In the genomic region with DNA sequence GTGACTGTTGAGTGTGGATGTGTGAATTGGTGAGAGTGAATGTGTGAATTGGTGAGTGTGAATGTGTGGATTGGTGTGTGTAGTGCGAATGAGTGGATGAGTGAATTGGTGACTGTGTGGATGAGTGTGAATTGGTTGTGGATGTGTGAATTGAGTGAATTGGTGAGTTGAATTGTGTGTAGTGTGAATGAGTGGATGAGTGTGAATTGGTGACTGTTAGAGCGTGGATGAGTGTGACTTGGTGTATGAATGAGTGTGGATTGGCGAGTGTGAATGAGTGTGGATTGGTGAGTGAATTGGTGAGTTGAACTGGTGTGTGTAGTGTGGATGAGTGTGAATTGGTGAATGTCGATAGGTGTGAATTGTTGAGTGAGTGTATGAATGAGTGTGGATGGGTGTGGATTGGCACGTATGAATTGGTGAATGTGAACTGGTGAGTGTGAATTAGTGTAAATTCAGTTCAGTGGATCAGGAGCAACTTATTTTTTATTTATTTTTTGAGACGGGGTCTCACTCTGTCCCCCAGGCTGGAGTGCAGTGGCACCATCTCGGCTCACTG, we compare ENCODE assay signal across 19 cellular contexts. TPM values are rescaled to one million over a fixed set of nuclear protein-coding genes. Genes with fewer than 3 reads are reported as not detected.
A peak's percentile ranks its signal among the peaks of the same experiment; 100 is the strongest.
DNase-seq lines count a peak whose midpoint lies in the region; ATAC-seq, FAIRE-seq and TF ChIP-seq lines count a peak whose summit lies in the region.
"Had no signal": no experiment of that assay in that cellular context is flagged by ENCODE, and none has a peak within 500 bp of the region (broad histone marks: within the 10 kb centered on the region; RNA-seq: fewer than 3 reads in every experiment).

No MANE protein-coding gene starts in this region.

- peak overlapping the region; percentile 8 for H3K23ac ChIP-seq in trophoblast cell (ENCODE audit: low read length)

- no peak overlapping the region for H3K9ac ChIP-seq in astrocyte (ENCODE audit: low read length)
- H3K9ac ChIP-seq in endothelial cell of umbilical vein (replicated peaks; ENCODE audit: extremely low read depth, insufficient read depth, low read length): no peak overlapping the region
- H3K9ac ChIP-seq in trophoblast cell (ENCODE audit: low read length): no peak overlapping the region
- H3K9ac ChIP-seq: BLaER1 had no signal

- H3K79me2 ChIP-seq in astrocyte (ENCODE audit: insufficient read depth, low read length) (peaks cover 10% of the 10 kb centered on the region), endothelial cell of umbilical vein (ENCODE audit: control insufficient read depth, insufficient read depth, low read length) (no peaks in the 10 kb centered on the region), trophoblast cell (ENCODE audit: control insufficient read depth, insufficient read depth, low read length, poor library complexity) (no peaks in the 10 kb centered on the region)

- H3K79me1 ChIP-seq in trophoblast cell (ENCODE audit: low read length): no peaks in the 10 kb centered on the region

- intact Hi-C loops in endothelial cell of umbilical vein (cut with micrococcal nuclease): no loop called here

- H4K20me1 ChIP-seq in astrocyte (ENCODE audit: insufficient read depth, low read length) (peaks cover 11% of the 10 kb centered on the region), endothelial cell of umbilical vein (replicated peaks; ENCODE audit: control insufficient read depth, extremely low read depth, insufficient read depth, low read length) (no peaks in the 10 kb centered on the region)

- H3K27ac Mint-ChIP-seq in astrocyte (ENCODE audit: unreplicated experiment): no peak overlapping the region
- H3K27ac Mint-ChIP-seq: CD8-positive, alpha-beta T cell; H9 had no signal

- H2BK12ac ChIP-seq in trophoblast cell (ENCODE audit: low read length): no peak overlapping the region

- no peak overlapping the region for H4K8ac ChIP-seq in trophoblast cell (ENCODE audit: low read depth, low read length)

- CTCF ChIA-PET in endothelial cell of umbilical vein (lab: Charles Lee): no interaction called here

- H3K36me3 Mint-ChIP-seq in astrocyte (ENCODE audit: low read depth, unreplicated experiment): peaks cover 1% of the 10 kb centered on the region
- H3K36me3 Mint-ChIP-seq: CD8-positive, alpha-beta T cell had no signal

- peaks cover 2% of the 10 kb centered on the region for H3K4me1 Mint-ChIP-seq in astrocyte (ENCODE audit: low read depth, unreplicated experiment)

- DNase-seq in GM12892 (ENCODE audit: insufficient read length) (no peak), astrocyte (ENCODE audit: low read depth) (peak; percentile 17), endothelial cell of umbilical vein (ENCODE audit: low read depth, low spot score) (no peak), trophoblast cell (no peak), GM20000 (ENCODE audit: low spot score) (no peak), HT-29 (ENCODE audit: low spot score) (no peak)
- DNase-seq: AML-193; Calu3; CD8-positive, alpha-beta T cell; DMS79 treated with DMSO at 0.1 percent for 48 hours; GF-D8; GOT3; H9; KG1 had no signal

- no peak overlapping the region for H3K4ac ChIP-seq in trophoblast cell (ENCODE audit: low read depth, low read length)

- dilution Hi-C loops in endothelial cell of umbilical vein (cut with MboI; ENCODE audit: extremely low pct_ligation_motif_present, low sequenced_read_pairs): no loop called here

- H3K4me1 ChIP-seq in astrocyte (ENCODE audit: insufficient read depth, low read length) (peaks cover 6% of the 10 kb centered on the region), endothelial cell of umbilical vein (ENCODE audit: control insufficient read depth, extremely low read depth, insufficient read depth, low read length) (peaks cover 3% of the 10 kb centered on the region), trophoblast cell (ENCODE audit: control insufficient read depth in 1 of 2, insufficient read depth in 2 of 2, low read length in 2 of 2) (no peaks in the 10 kb centered on the region)
- H3K4me1 ChIP-seq: A549 had no signal

- no peak overlapping the region for H4K91ac ChIP-seq in trophoblast cell (ENCODE audit: low read depth, low read length)

- no TSS peak for BruUV-seq in endothelial cell of umbilical vein (replicated peaks; lab: Mats Ljungman, UMichigan)

- TF ChIP-seq POLR2A in GM12892 (IDR thresholded peaks at IDR 0.05; ENCODE audit: low read depth, low read length) (no peak), endothelial cell of umbilical vein (IDR thresholded peaks at IDR 0.05; ENCODE audit: low read depth, low read length) (no peak)

- no peak overlapping the region for H2BK120ac ChIP-seq in trophoblast cell (ENCODE audit: insufficient read depth, low read length, poor library complexity)

- no peak overlapping the region for H3K4me2 ChIP-seq in astrocyte (ENCODE audit: low read length)
- H3K4me2 ChIP-seq in endothelial cell of umbilical vein (ENCODE audit: insufficient read depth, low read length): no peak overlapping the region
- H3K4me2 ChIP-seq in trophoblast cell (ENCODE audit: low read length): no peak overlapping the region
- H3K4me2 ChIP-seq: A549, BLaER1 had no signal

- no peak overlapping the region for H3K4me3 ChIP-seq in astrocyte (ENCODE audit: insufficient read depth, low read depth, low read length)
- H3K4me3 ChIP-seq in endothelial cell of umbilical vein (replicated peaks in 1 of 3; ENCODE audit: insufficient read depth in 1 of 3, low read depth in 1 of 3, low read length in 3 of 3): no peak overlapping the region
- H3K4me3 ChIP-seq in trophoblast cell (ENCODE audit: low read depth, low read length): no peak overlapping the region
- H3K4me3 ChIP-seq: A549, BLaER1 had no signal

- POLR2A ChIA-PET in endothelial cell of umbilical vein (lab: Charles Lee): no interaction called here

- no peak overlapping the region for H2AK5ac ChIP-seq in trophoblast cell (ENCODE audit: low read length)

- 100% methylated on average over 5 of the region's 7 CpGs for WGBS in trophoblast cell (ENCODE audit: extremely low coverage, insufficient coverage, insufficient read length)

- no peak for ATAC-seq in GM19324 (IDR thresholded peaks at IDR 0.05; ENCODE audit: low FRiP score, unreplicated experiment)
- ATAC-seq: A549; CD8-positive, alpha-beta T cell had no signal

- no peaks in the 10 kb centered on the region for H3K36me3 ChIP-seq in astrocyte (ENCODE audit: insufficient read depth, low read length)
- H3K36me3 ChIP-seq in endothelial cell of umbilical vein (ENCODE audit: control insufficient read depth in 2 of 2, extremely low read depth in 1 of 2, insufficient read depth in 2 of 2, low read length in 2 of 2): no peaks in the 10 kb centered on the region
- H3K36me3 ChIP-seq in trophoblast cell (ENCODE audit: control insufficient read depth in 1 of 2, insufficient read depth in 2 of 2, low read length in 2 of 2): peaks cover 6% of the 10 kb centered on the region in 2 experiments

- peaks cover 8% of the 10 kb centered on the region for H3K9me3 ChIP-seq in astrocyte (ENCODE audit: insufficient read depth, low read depth, low read length)
- peaks cover 3% of the 10 kb centered on the region for H3K9me3 ChIP-seq in endothelial cell of umbilical vein (replicated peaks; ENCODE audit: control insufficient read depth, insufficient read depth, low read length)
- H3K9me3 ChIP-seq in trophoblast cell (ENCODE audit: insufficient read depth, low read depth, low read length): peaks cover 10% of the 10 kb centered on the region
- H3K9me3 ChIP-seq: A549 had no signal

- no peak overlapping the region for H4K12ac ChIP-seq in trophoblast cell (ENCODE audit: low read depth, low read length)

- H2BK5ac ChIP-seq in trophoblast cell (ENCODE audit: low read depth, low read length, poor library complexity): no peak overlapping the region

- H3K18ac ChIP-seq in trophoblast cell (ENCODE audit: low read length): no peak overlapping the region

- H3K4me3 Mint-ChIP-seq in astrocyte (ENCODE audit: unreplicated experiment): no peak overlapping the region
- H3K4me3 Mint-ChIP-seq: CD8-positive, alpha-beta T cell; H9 had no signal

- no peaks in the 10 kb centered on the region for H3K27me3 Mint-ChIP-seq in astrocyte (ENCODE audit: low read depth, unreplicated experiment)

- H3K27me3 ChIP-seq in astrocyte (ENCODE audit: insufficient read depth, low read length) (no peaks in the 10 kb centered on the region), endothelial cell of umbilical vein (ENCODE audit: control insufficient read depth in 2 of 2, insufficient read depth in 2 of 2, low read length in 2 of 2) (no peaks in the 10 kb centered on the region), trophoblast cell (ENCODE audit: insufficient read depth, low read length) (no peaks in the 10 kb centered on the region)
- H3K27me3 ChIP-seq: BLaER1 had no signal

- H3K14ac ChIP-seq in trophoblast cell (ENCODE audit: low read length): no peak overlapping the region

- FAIRE-seq in GM12892 (lab: Jason Lieb, UNC): peak; percentile 69
- no peak for FAIRE-seq in astrocyte (lab: Jason Lieb, UNC)
- peak; percentile 24 for FAIRE-seq in endothelial cell of umbilical vein (lab: Jason Lieb, UNC)
- FAIRE-seq: A549, GM19239 had no signal

- H2AFZ ChIP-seq in astrocyte (ENCODE audit: low read depth, low read length) (no peak overlapping the region), endothelial cell of umbilical vein (ENCODE audit: low read depth, low read length) (no peak overlapping the region), trophoblast cell (ENCODE audit: insufficient read depth, low read length, poor library complexity) (no peak overlapping the region)

- no peak overlapping the region for H3K27ac ChIP-seq in astrocyte (ENCODE audit: low read depth, low read length)
- no peak overlapping the region for H3K27ac ChIP-seq in endothelial cell of umbilical vein (ENCODE audit: insufficient read depth, low read depth, low read length)
- no peak overlapping the region for H3K27ac ChIP-seq in trophoblast cell (ENCODE audit: low read depth, low read length)
- H3K27ac ChIP-seq: 22Rv1, A549, BLaER1 had no signal

- no peak for TF ChIP-seq CTCF in astrocyte (IDR thresholded peaks at IDR 0.05; ENCODE audit: insufficient read depth, low read depth, low read length)
- no peak for TF ChIP-seq CTCF in endothelial cell of umbilical vein (IDR thresholded peaks at IDR 0.05; ENCODE audit: extremely low read depth in 1 of 2, insufficient read depth in 1 of 2, low read depth in 1 of 2, low read length in 2 of 2)
- TF ChIP-seq CTCF in GM20000 (IDR thresholded peaks at IDR 0.05; ENCODE audit: extremely low read depth, missing control alignments): no peak

- H3K9me1 ChIP-seq in endothelial cell of umbilical vein (replicated peaks; ENCODE audit: control insufficient read depth, extremely low read depth, insufficient read depth, low read length): no peaks in the 10 kb centered on the region

- H3K9me3 Mint-ChIP-seq in astrocyte (ENCODE audit: unreplicated experiment): no peaks in the 10 kb centered on the region
- H3K9me3 Mint-ChIP-seq: CD8-positive, alpha-beta T cell; H9 had no signal

RNA-seq across cellular contexts. Expression of a gene that starts 7.7 kb away (rescaled TPM):
- 56.2 TPM for polyA plus RNA-seq in GM12892 (2012; ENCODE audit: missing spikeins)
- total RNA-seq in astrocyte (135 and 139 TPM in 2 replicates), endothelial cell of umbilical vein (149 and 151 TPM in 2 replicates)
- polyA plus RNA-seq in endothelial cell of umbilical vein: 73.3 and 96.2 TPM in 2 replicates
- 66.9 and 116 TPM in 2 replicates for polyA plus RNA-seq in endothelial cell of umbilical vein (2011; cell fraction: cytosol; rRNA removed)
- polyA plus RNA-seq in endothelial cell of umbilical vein (2011; cell fraction: nucleus; rRNA removed): 57.0 and 59.4 TPM in 2 replicates
- polyA plus RNA-seq in endothelial cell of umbilical vein (2012): 87.7 and 94.1 TPM in 2 replicates
- 14.6 and 17.3 TPM in 2 replicates for polyA minus RNA-seq in endothelial cell of umbilical vein
- 59.0 TPM for polyA minus RNA-seq in endothelial cell of umbilical vein (2011; cell fraction: cytosol; rRNA and poly(A)+ RNA removed)
- 5.8 and 14.2 TPM in 2 replicates for polyA minus RNA-seq in endothelial cell of umbilical vein (2011; cell fraction: nucleus; rRNA and poly(A)+ RNA removed)
- polyA plus RNA-seq in trophoblast cell (2013): 113 and 117 TPM in 2 replicates
- total RNA-seq in HT-29 (2014; rRNA removed; shearing (Covaris generic)): 377 and 383 TPM in 2 replicates

RNA-seq across cellular contexts. Expression of a gene that starts 9.0 kb away (rescaled TPM):
- 1.5 TPM for polyA plus RNA-seq in GM12892 (2012; ENCODE audit: missing spikeins)
- total RNA-seq in astrocyte (112 and 139 TPM in 2 replicates), endothelial cell of umbilical vein (0.37 and 0.82 TPM in 2 replicates)
- polyA plus RNA-seq in endothelial cell of umbilical vein: 1.9 and 2.2 TPM in 2 replicates
- 0.74 and 1.1 TPM in 2 replicates for polyA plus RNA-seq in endothelial cell of umbilical vein (2011; cell fraction: cytosol; rRNA removed)
- 2.1 and 2.4 TPM in 2 replicates for polyA plus RNA-seq in endothelial cell of umbilical vein (2011; cell fraction: nucleus; rRNA removed)
- 0.55 and 0.75 TPM in 2 replicates for polyA plus RNA-seq in endothelial cell of umbilical vein (2012)
- polyA minus RNA-seq in endothelial cell of umbilical vein: 0.19 and 0.27 TPM in 2 replicates
- polyA minus RNA-seq in endothelial cell of umbilical vein (2011; cell fraction: cytosol; rRNA and poly(A)+ RNA removed): not detected
- 0.63 TPM in 1 of 2 replicates, not detected in the other for polyA minus RNA-seq in endothelial cell of umbilical vein (2011; cell fraction: nucleus; rRNA and poly(A)+ RNA removed)
- polyA plus RNA-seq in trophoblast cell (2013): 198 and 200 TPM in 2 replicates
- not detected in 2 replicates for total RNA-seq in HT-29 (2014; rRNA removed; shearing (Covaris generic))
- total RNA-seq: Calu3 had no signal

RNA-seq across cellular contexts. Expression of a gene that starts 18.1 kb away (rescaled TPM):
- polyA plus RNA-seq in GM12892 (2012; ENCODE audit: missing spikeins): 5.8 TPM
- total RNA-seq in astrocyte: 54.0 and 55.0 TPM in 2 replicates
- total RNA-seq in endothelial cell of umbilical vein: 36.5 and 40.7 TPM in 2 replicates
- polyA plus RNA-seq in endothelial cell of umbilical vein: 26.8 and 38.2 TPM in 2 replicates
- 9.2 and 15.6 TPM in 2 replicates for polyA plus RNA-seq in endothelial cell of umbilical vein (2011; cell fraction: cytosol; rRNA removed)
- polyA plus RNA-seq in endothelial cell of umbilical vein (2011; cell fraction: nucleus; rRNA removed): 66.9 and 77.1 TPM in 2 replicates
- 15.4 and 28.8 TPM in 2 replicates for polyA plus RNA-seq in endothelial cell of umbilical vein (2012)
- 15.2 and 15.5 TPM in 2 replicates for polyA minus RNA-seq in endothelial cell of umbilical vein
- 54.7 TPM for polyA minus RNA-seq in endothelial cell of umbilical vein (2011; cell fraction: cytosol; rRNA and poly(A)+ RNA removed)
- 10.9 and 23.7 TPM in 2 replicates for polyA minus RNA-seq in endothelial cell of umbilical vein (2011; cell fraction: nucleus; rRNA and poly(A)+ RNA removed)
- 49.5 and 53.4 TPM in 2 replicates for polyA plus RNA-seq in trophoblast cell (2013)
- 246 and 269 TPM in 2 replicates for total RNA-seq in HT-29 (2014; rRNA removed; shearing (Covaris generic))

RNA-seq across cellular contexts. Expression of a gene that starts 31.8 kb away (rescaled TPM):
- 60.5 TPM for polyA plus RNA-seq in GM12892 (2012; ENCODE audit: missing spikeins)
- total RNA-seq in astrocyte: 194 and 197 TPM in 2 replicates
- 182 and 188 TPM in 2 replicates for total RNA-seq in endothelial cell of umbilical vein
- polyA plus RNA-seq in endothelial cell of umbilical vein: 174 and 209 TPM in 2 replicates
- polyA plus RNA-seq in endothelial cell of umbilical vein (2011; cell fraction: cytosol; rRNA removed): 37.8 and 72.0 TPM in 2 replicates
- polyA plus RNA-seq in endothelial cell of umbilical vein (2011; cell fraction: nucleus; rRNA removed): 2,097 and 2,168 TPM in 2 replicates
- 115 and 129 TPM in 2 replicates for polyA plus RNA-seq in endothelial cell of umbilical vein (2012)
- 138 and 145 TPM in 2 replicates for polyA minus RNA-seq in endothelial cell of umbilical vein
- 20.9 TPM for polyA minus RNA-seq in endothelial cell of umbilical vein (2011; cell fraction: cytosol; rRNA and poly(A)+ RNA removed)
- polyA minus RNA-seq in endothelial cell of umbilical vein (2011; cell fraction: nucleus; rRNA and poly(A)+ RNA removed): 264 and 276 TPM in 2 replicates
- polyA plus RNA-seq in trophoblast cell (2013): 113 and 119 TPM in 2 replicates
- total RNA-seq in HT-29 (2014; rRNA removed; shearing (Covaris generic)): 200 and 243 TPM in 2 replicates

RNA-seq across cellular contexts. Expression of a gene that starts 36.2 kb away (rescaled TPM):
- polyA plus RNA-seq in GM12892 (2012; ENCODE audit: missing spikeins): 0.17 TPM
- total RNA-seq in astrocyte: 0.41 and 0.50 TPM in 2 replicates
- 0.37 and 0.38 TPM in 2 replicates for total RNA-seq in endothelial cell of umbilical vein
- polyA plus RNA-seq in endothelial cell of umbilical vein: 0.26 and 0.38 TPM in 2 replicates
- 0.04 and 0.08 TPM in 2 replicates for polyA plus RNA-seq in endothelial cell of umbilical vein (2011; cell fraction: cytosol; rRNA removed)
- 1.6 and 2.2 TPM in 2 replicates for polyA plus RNA-seq in endothelial cell of umbilical vein (2011; cell fraction: nucleus; rRNA removed)
- polyA plus RNA-seq in endothelial cell of umbilical vein (2012): 0.17 and 0.27 TPM in 2 replicates
- 0.19 and 0.22 TPM in 2 replicates for polyA minus RNA-seq in endothelial cell of umbilical vein
- polyA minus RNA-seq in endothelial cell of umbilical vein (2011; cell fraction: cytosol; rRNA and poly(A)+ RNA removed): 1.1 TPM
- polyA minus RNA-seq in endothelial cell of umbilical vein (2011; cell fraction: nucleus; rRNA and poly(A)+ RNA removed): 0.67 and 1.4 TPM in 2 replicates
- 0.17 and 0.21 TPM in 2 replicates for polyA plus RNA-seq in trophoblast cell (2013)
- total RNA-seq in HT-29 (2014; rRNA removed; shearing (Covaris generic)): 0.89 and 1.6 TPM in 2 replicates

Comparison
In these comparisons a context has a peak if more than half of its experiments do, and no peak if none do; other contexts are left out.
1. RNA of a gene that starts 9.0 kb away (total RNA-seq): 112 to 139 TPM in astrocyte; 0.37 to 0.82 TPM in endothelial cell of umbilical vein and not detected in HT-29; every median in the first group is over 10 times any median in the second.